In the genomic region with DNA sequence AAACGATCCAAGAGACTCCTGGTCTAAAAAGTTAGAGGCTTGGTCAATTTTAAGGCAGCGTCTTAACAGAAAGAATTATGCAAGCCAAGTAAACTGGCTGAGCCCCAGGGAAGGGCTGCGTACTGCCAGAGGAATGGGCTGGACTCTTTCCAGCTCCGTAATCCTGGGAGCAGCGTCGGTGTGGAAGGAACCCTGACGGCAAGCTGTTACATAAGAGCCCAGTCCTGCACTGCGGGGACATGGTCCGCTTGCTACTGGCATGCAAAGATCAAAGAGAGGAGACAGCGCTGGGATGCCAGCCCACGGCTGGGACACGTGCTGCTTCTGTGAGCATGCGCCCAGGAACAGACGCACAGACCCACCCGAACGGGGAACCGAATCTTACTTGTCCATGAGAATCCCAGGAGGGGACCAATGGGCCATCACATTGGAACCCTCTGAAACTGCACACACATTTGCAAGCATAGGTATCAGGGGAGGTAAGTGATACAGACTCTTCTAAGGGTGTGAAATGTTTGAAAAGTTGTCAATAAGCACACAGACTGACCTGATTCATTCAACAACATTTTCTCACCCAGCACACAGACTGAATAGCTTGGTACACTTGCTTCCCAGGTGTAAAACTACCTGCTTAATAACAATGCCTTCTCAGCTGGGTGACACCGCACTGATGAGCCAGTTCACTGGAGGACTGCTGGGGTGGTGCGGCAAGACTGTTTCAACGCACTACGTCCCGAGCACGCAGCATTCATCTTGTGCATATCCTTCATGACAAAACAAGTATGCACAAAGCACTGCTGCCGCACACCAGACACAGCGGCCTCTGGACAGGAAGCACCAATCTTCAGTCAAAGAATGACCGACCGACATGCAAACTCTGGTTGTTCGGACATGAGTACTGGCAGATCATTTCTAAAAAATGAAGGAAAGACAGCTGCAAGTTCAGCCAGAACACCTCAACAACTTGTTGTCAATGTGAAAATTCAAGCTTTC, we compare ENCODE assay signal across 1 cellular context.
A peak's percentile ranks its signal among the peaks of the same experiment; 100 is the strongest.
TF ChIP-seq lines count a peak whose summit lies in the region.

No MANE protein-coding gene starts in this region.

TF ChIP-seq in HEK293, 187 proteins besides CTCF, POLR2A, EP300 and RAD21 (continued from another document and continues in another):
- TF ChIP-seq, protein P1, sequence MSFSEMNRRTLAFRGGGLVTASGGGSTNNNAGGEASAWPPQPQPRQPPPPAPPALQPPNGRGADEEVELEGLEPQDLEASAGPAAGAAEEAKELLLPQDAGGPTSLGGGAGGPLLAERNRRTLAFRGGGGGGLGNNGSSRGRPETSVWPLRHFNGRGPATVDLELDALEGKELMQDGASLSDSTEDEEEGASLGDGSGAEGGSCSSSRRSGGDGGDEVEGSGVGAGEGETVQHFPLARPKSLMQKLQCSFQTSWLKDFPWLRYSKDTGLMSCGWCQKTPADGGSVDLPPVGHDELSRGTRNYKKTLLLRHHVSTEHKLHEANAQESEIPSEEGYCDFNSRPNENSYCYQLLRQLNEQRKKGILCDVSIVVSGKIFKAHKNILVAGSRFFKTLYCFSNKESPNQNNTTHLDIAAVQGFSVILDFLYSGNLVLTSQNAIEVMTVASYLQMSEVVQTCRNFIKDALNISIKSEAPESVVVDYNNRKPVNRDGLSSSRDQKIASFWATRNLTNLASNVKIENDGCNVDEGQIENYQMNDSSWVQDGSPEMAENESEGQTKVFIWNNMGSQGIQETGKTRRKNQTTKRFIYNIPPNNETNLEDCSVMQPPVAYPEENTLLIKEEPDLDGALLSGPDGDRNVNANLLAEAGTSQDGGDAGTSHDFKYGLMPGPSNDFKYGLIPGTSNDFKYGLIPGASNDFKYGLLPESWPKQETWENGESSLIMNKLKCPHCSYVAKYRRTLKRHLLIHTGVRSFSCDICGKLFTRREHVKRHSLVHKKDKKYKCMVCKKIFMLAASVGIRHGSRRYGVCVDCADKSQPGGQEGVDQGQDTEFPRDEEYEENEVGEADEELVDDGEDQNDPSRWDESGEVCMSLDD (tag by site-specific recombination; IDR thresholded peaks at IDR 0.05) = no peak
- TF ChIP-seq, protein P2, sequence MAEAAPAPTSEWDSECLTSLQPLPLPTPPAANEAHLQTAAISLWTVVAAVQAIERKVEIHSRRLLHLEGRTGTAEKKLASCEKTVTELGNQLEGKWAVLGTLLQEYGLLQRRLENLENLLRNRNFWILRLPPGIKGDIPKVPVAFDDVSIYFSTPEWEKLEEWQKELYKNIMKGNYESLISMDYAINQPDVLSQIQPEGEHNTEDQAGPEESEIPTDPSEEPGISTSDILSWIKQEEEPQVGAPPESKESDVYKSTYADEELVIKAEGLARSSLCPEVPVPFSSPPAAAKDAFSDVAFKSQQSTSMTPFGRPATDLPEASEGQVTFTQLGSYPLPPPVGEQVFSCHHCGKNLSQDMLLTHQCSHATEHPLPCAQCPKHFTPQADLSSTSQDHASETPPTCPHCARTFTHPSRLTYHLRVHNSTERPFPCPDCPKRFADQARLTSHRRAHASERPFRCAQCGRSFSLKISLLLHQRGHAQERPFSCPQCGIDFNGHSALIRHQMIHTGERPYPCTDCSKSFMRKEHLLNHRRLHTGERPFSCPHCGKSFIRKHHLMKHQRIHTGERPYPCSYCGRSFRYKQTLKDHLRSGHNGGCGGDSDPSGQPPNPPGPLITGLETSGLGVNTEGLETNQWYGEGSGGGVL (tag by site-specific recombination; IDR thresholded peaks at IDR 0.05) = 0 out of 2 replicates have a peak, but pooled peaks have one; percentile 43
- TF ChIP-seq, protein P3, sequence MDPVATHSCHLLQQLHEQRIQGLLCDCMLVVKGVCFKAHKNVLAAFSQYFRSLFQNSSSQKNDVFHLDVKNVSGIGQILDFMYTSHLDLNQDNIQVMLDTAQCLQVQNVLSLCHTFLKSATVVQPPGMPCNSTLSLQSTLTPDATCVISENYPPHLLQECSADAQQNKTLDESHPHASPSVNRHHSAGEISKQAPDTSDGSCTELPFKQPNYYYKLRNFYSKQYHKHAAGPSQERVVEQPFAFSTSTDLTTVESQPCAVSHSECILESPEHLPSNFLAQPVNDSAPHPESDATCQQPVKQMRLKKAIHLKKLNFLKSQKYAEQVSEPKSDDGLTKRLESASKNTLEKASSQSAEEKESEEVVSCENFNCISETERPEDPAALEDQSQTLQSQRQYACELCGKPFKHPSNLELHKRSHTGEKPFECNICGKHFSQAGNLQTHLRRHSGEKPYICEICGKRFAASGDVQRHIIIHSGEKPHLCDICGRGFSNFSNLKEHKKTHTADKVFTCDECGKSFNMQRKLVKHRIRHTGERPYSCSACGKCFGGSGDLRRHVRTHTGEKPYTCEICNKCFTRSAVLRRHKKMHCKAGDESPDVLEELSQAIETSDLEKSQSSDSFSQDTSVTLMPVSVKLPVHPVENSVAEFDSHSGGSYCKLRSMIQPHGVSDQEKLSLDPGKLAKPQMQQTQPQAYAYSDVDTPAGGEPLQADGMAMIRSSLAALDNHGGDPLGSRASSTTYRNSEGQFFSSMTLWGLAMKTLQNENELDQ (tag by site-specific recombination; IDR thresholded peaks at IDR 0.05; ENCODE audit: low read depth) = no peak
- TF ChIP-seq TRIM28 (IDR thresholded peaks at IDR 0.05; ENCODE audit: borderline replicate concordance, low read length) (peak; percentile 85; the same call in 1 of the 2 replicates), ZFP69B (tag by site-specific recombination; IDR thresholded peaks at IDR 0.05) (0 out of 2 replicates have a peak, but pooled peaks have one; percentile 29), ZSCAN23 (tag by site-specific recombination; IDR thresholded peaks at IDR 0.05) (no peak), ZNF404 (tag by site-specific recombination; IDR thresholded peaks at IDR 0.05) (no peak), ZBTB21 (tag by site-specific recombination; IDR thresholded peaks at IDR 0.05) (peak; percentile 78), ZNF366 (tag by site-specific recombination; conservative IDR thresholded peaks at IDR 0.05) (peak; percentile 34; the same call in 1 of the 2 replicates), GFI1B (tag by site-specific recombination; IDR thresholded peaks at IDR 0.05) (no peak), SCRT2 (tag by site-specific recombination; IDR thresholded peaks at IDR 0.05) (no peak), ZNF561 (tag by site-specific recombination; IDR thresholded peaks at IDR 0.05; ENCODE audit: borderline replicate concordance) (no peak), ZNF155 (tag by site-specific recombination; IDR thresholded peaks at IDR 0.05) (no peak), ZFP3 (tag by site-specific recombination; IDR thresholded peaks at IDR 0.05; ENCODE audit: low read depth) (0 out of 2 replicates have a peak, but pooled peaks have one; percentile 35), ZFP37 (tag by site-specific recombination; IDR thresholded peaks at IDR 0.05) (no peak), ZNF174 (tag by site-specific recombination; IDR thresholded peaks at IDR 0.05) (no peak), ZNF600 (tag by site-specific recombination; IDR thresholded peaks at IDR 0.05) (peak; percentile 99), OSR2 (tag by site-specific recombination; IDR thresholded peaks at IDR 0.05) (peak; percentile 94), ZFHX2 (tag by site-specific recombination; conservative IDR thresholded peaks at IDR 0.05) (peak; percentile 64), ZNF76 (tag by site-specific recombination; IDR thresholded peaks at IDR 0.05; ENCODE audit: borderline replicate concordance, low read depth) (peak; percentile 27; the same call in 1 of the 2 replicates)
- TF ChIP-seq, protein P4, sequence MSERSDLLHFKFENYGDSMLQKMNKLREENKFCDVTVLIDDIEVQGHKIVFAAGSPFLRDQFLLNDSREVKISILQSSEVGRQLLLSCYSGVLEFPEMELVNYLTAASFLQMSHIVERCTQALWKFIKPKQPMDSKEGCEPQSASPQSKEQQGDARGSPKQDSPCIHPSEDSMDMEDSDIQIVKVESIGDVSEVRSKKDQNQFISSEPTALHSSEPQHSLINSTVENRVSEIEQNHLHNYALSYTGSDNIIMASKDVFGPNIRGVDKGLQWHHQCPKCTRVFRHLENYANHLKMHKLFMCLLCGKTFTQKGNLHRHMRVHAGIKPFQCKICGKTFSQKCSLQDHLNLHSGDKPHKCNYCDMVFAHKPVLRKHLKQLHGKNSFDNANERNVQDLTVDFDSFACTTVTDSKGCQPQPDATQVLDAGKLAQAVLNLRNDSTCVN (tag by site-specific recombination; optimal IDR thresholded peaks at IDR 0.05) = no peak
- TF ChIP-seq, protein P5, sequence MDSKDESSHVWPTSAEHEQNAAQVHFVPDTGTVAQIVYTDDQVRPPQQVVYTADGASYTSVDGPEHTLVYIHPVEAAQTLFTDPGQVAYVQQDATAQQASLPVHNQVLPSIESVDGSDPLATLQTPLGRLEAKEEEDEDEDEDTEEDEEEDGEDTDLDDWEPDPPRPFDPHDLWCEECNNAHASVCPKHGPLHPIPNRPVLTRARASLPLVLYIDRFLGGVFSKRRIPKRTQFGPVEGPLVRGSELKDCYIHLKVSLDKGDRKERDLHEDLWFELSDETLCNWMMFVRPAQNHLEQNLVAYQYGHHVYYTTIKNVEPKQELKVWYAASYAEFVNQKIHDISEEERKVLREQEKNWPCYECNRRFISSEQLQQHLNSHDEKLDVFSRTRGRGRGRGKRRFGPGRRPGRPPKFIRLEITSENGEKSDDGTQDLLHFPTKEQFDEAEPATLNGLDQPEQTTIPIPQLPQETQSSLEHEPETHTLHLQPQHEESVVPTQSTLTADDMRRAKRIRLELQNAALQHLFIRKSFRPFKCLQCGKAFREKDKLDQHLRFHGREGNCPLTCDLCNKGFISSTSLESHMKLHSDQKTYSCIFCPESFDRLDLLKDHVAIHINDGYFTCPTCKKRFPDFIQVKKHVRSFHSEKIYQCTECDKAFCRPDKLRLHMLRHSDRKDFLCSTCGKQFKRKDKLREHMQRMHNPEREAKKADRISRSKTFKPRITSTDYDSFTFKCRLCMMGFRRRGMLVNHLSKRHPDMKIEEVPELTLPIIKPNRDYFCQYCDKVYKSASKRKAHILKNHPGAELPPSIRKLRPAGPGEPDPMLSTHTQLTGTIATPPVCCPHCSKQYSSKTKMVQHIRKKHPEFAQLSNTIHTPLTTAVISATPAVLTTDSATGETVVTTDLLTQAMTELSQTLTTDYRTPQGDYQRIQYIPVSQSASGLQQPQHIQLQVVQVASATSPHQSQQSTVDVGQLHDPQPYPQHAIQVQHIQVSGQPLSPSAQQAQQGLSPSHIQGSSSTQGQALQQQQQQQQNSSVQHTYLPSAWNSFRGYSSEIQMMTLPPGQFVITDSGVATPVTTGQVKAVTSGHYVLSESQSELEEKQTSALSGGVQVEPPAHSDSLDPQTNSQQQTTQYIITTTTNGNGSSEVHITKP (tag by site-specific recombination; IDR thresholded peaks at IDR 0.05) = peak; percentile 62; the same call in 1 of the 2 replicates
- TF ChIP-seq, protein P6, sequence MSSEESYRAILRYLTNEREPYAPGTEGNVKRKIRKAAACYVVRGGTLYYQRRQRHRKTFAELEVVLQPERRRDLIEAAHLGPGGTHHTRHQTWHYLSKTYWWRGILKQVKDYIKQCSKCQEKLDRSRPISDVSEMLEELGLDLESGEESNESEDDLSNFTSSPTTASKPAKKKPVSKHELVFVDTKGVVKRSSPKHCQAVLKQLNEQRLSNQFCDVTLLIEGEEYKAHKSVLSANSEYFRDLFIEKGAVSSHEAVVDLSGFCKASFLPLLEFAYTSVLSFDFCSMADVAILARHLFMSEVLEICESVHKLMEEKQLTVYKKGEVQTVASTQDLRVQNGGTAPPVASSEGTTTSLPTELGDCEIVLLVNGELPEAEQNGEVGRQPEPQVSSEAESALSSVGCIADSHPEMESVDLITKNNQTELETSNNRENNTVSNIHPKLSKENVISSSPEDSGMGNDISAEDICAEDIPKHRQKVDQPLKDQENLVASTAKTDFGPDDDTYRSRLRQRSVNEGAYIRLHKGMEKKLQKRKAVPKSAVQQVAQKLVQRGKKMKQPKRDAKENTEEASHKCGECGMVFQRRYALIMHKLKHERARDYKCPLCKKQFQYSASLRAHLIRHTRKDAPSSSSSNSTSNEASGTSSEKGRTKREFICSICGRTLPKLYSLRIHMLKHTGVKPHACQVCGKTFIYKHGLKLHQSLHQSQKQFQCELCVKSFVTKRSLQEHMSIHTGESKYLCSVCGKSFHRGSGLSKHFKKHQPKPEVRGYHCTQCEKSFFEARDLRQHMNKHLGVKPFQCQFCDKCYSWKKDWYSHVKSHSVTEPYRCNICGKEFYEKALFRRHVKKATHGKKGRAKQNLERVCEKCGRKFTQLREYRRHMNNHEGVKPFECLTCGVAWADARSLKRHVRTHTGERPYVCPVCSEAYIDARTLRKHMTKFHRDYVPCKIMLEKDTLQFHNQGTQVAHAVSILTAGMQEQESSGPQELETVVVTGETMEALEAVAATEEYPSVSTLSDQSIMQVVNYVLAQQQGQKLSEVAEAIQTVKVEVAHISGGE (tag by site-specific recombination; conservative IDR thresholded peaks at IDR 0.05; ENCODE audit: low read depth) = no peak
- TF ChIP-seq, protein P7, sequence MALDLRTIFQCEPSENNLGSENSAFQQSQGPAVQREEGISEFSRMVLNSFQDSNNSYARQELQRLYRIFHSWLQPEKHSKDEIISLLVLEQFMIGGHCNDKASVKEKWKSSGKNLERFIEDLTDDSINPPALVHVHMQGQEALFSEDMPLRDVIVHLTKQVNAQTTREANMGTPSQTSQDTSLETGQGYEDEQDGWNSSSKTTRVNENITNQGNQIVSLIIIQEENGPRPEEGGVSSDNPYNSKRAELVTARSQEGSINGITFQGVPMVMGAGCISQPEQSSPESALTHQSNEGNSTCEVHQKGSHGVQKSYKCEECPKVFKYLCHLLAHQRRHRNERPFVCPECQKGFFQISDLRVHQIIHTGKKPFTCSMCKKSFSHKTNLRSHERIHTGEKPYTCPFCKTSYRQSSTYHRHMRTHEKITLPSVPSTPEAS (tag by site-specific recombination; IDR thresholded peaks at IDR 0.05) = no peak
- TF ChIP-seq, protein P8, sequence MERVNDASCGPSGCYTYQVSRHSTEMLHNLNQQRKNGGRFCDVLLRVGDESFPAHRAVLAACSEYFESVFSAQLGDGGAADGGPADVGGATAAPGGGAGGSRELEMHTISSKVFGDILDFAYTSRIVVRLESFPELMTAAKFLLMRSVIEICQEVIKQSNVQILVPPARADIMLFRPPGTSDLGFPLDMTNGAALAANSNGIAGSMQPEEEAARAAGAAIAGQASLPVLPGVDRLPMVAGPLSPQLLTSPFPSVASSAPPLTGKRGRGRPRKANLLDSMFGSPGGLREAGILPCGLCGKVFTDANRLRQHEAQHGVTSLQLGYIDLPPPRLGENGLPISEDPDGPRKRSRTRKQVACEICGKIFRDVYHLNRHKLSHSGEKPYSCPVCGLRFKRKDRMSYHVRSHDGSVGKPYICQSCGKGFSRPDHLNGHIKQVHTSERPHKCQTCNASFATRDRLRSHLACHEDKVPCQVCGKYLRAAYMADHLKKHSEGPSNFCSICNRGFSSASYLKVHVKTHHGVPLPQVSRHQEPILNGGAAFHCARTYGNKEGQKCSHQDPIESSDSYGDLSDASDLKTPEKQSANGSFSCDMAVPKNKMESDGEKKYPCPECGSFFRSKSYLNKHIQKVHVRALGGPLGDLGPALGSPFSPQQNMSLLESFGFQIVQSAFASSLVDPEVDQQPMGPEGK (tag by site-specific recombination; IDR thresholded peaks at IDR 0.05) = peak; percentile 78
- TF ChIP-seq, protein P9, sequence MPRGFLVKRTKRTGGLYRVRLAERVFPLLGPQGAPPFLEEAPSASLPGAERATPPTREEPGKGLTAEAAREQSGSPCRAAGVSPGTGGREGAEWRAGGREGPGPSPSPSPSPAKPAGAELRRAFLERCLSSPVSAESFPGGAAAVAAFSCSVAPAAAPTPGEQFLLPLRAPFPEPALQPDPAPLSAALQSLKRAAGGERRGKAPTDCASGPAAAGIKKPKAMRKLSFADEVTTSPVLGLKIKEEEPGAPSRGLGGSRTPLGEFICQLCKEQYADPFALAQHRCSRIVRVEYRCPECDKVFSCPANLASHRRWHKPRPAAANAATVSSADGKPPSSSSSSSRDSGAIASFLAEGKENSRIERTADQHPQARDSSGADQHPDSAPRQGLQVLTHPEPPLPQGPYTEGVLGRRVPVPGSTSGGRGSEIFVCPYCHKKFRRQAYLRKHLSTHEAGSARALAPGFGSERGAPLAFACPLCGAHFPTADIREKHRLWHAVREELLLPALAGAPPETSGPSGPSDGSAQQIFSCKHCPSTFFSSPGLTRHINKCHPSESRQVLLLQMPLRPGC (tag by site-specific recombination; IDR thresholded peaks at IDR 0.05) = peak; percentile 61; the same call in 1 of the 2 replicates
